ENCODE assay signal across 16 cellular contexts in genomic region chr18:35242426-35242825, GRCh38. TPM values are rescaled to one million over a fixed set of nuclear protein-coding genes. Genes with fewer than 3 reads are reported as not detected.
DNase-seq lines count a peak whose midpoint lies in the region; ATAC-seq, FAIRE-seq and TF ChIP-seq lines count a peak whose summit lies in the region.
"Had no signal": no experiment of that assay in that cellular context is flagged by ENCODE, and none has a peak within 500 bp of the region (broad histone marks: within the 10 kb centered on the region; RNA-seq: fewer than 3 reads in every experiment).

No MANE protein-coding gene starts in this region.

- no peak overlapping the region for H3K4me3 ChIP-seq in astrocyte (ENCODE audit: insufficient read depth, low read depth, low read length)
- H3K4me3 ChIP-seq in naive thymus-derived CD4-positive, alpha-beta T cell (ENCODE audit: low read length) = no peak overlapping the region

- peaks cover 53% of the 10 kb centered on the region for H3K36me3 Mint-ChIP-seq in stimulated activated naive CD8-positive, alpha-beta T cell treated with anti-CD3 and anti-CD28 coated beads, Interleukin-15, Interleukin-2, amounts not matched to agents 100 ng/mL and 50 ng/mL, for 24 hours (ENCODE audit: low read depth)
- peaks cover 55% of the 10 kb centered on the region for H3K36me3 Mint-ChIP-seq in astrocyte (ENCODE audit: low read depth, unreplicated experiment)
- H3K36me3 Mint-ChIP-seq in naive thymus-derived CD4-positive, alpha-beta T cell = peaks cover 33 to 53% (median 48%) of the 10 kb centered on the region in 5 donors

- no peak overlapping the region for H2AFZ ChIP-seq in astrocyte (ENCODE audit: low read depth, low read length)

- no peak for FAIRE-seq in astrocyte (lab: Jason Lieb, UNC)

- POLR2A ChIA-PET in naive thymus-derived CD4-positive, alpha-beta T cell (lab: Charles Lee) = interaction anchor here (1.2 kb wide), 1 partner anchor 101 kb away, joined by 5 read pairs; the partner anchor contains the start of gene ZNF24

- no peak overlapping the region for H3K9ac ChIP-seq in astrocyte (ENCODE audit: low read length)

- peaks cover 35% of the 10 kb centered on the region for H3K9me3 Mint-ChIP-seq in stimulated activated naive CD8-positive, alpha-beta T cell treated with anti-CD3 and anti-CD28 coated beads, Interleukin-15, Interleukin-2, amounts not matched to agents 100 ng/mL and 50 ng/mL, for 24 hours
- H3K9me3 Mint-ChIP-seq in astrocyte (ENCODE audit: unreplicated experiment) = peaks cover 49% of the 10 kb centered on the region
- H3K9me3 Mint-ChIP-seq in naive thymus-derived CD4-positive, alpha-beta T cell = peaks cover 0 to 35% (median 7%) of the 10 kb centered on the region in 11 donors

- H3K27ac Mint-ChIP-seq in stimulated activated naive CD8-positive, alpha-beta T cell treated with anti-CD3 and anti-CD28 coated beads, Interleukin-15, Interleukin-2, amounts not matched to agents 100 ng/mL and 50 ng/mL, for 24 hours = no peak overlapping the region
- H3K27ac Mint-ChIP-seq in astrocyte (ENCODE audit: unreplicated experiment) = peak overlapping the region; percentile 72
- H3K27ac Mint-ChIP-seq in naive thymus-derived CD4-positive, alpha-beta T cell = peak overlapping the region in 4 of 9 donors; percentile 12 to 98 (median 76)

- no peaks in the 10 kb centered on the region for H3K27me3 Mint-ChIP-seq in stimulated activated naive CD8-positive, alpha-beta T cell treated with anti-CD3 and anti-CD28 coated beads, Interleukin-15, Interleukin-2, amounts not matched to agents 100 ng/mL and 50 ng/mL, for 24 hours
- no peaks in the 10 kb centered on the region for H3K27me3 Mint-ChIP-seq in astrocyte (ENCODE audit: low read depth, unreplicated experiment)
- no peaks in the 10 kb centered on the region for H3K27me3 Mint-ChIP-seq in naive thymus-derived CD4-positive, alpha-beta T cell

- ATAC-seq in stimulated activated naive CD8-positive, alpha-beta T cell treated with anti-CD3 and anti-CD28 coated beads, Interleukin-15, Interleukin-2, amounts not matched to agents 100 U/mL and 50 U/mL, for 24 hours = no peak
- no peak for ATAC-seq in naive thymus-derived CD4-positive, alpha-beta T cell
- ATAC-seq in omental fat pad (ENCODE audit: low FRiP score) = no peak
- ATAC-seq: gastrocnemius medialis had no signal

- H3K36me3 ChIP-seq in astrocyte (ENCODE audit: insufficient read depth, low read length) = peaks cover 42% of the 10 kb centered on the region
- peaks cover 18 to 59% (median 36%) of the 10 kb centered on the region in 3 experiments for H3K36me3 ChIP-seq in naive thymus-derived CD4-positive, alpha-beta T cell (ENCODE audit: control insufficient read depth in 2 of 3, insufficient read depth in 3 of 3, low read length in 3 of 3)

- intact Hi-C loops in naive thymus-derived CD4-positive, alpha-beta T cell (cut with micrococcal nuclease) = loop anchor here in 1 of 2 donors (5.0 kb wide), 1 partner anchor 340 kb away; the partner anchor contains the start of gene GALNT1

- DNase-seq in stimulated activated naive CD8-positive, alpha-beta T cell treated with anti-CD3 and anti-CD28 coated beads, Interleukin-15, Interleukin-2, amounts not matched to agents 100 U/mL and 50 U/mL, for 24 hours = no peak
- DNase-seq in astrocyte (ENCODE audit: low read depth) (no peak), dermis blood vessel endothelial cell (no peak), omental fat pad (ENCODE audit: low spot score) (no peak), glomerular visceral epithelial cell (ENCODE audit: extremely low spot score) (no peak)
- no peak for DNase-seq in naive thymus-derived CD4-positive, alpha-beta T cell
- DNase-seq in activated effector memory CD4-positive, alpha-beta T cell treated with Interleukin-2 at 50 U/mL for 16 hours = no peak
- DNase-seq: adrenal gland; dorsolateral prefrontal cortex; gastrocnemius medialis; NCI-H1092; NCI-H526; nucleus accumbens; stimulated activated CD4-positive, alpha-beta T cell treated with anti-CD3 and anti-CD28 coated beads, Interleukin-12 subunit alpha, Interleukin-12 subunit beta, amount 100 ng/mL, for 4 hours; T-helper 9 cell had no signal

- TF ChIP-seq CTCF in astrocyte (IDR thresholded peaks at IDR 0.05; ENCODE audit: insufficient read depth, low read depth, low read length) (no peak), omental fat pad (IDR thresholded peaks at IDR 0.05) (no peak)

- CTCF ChIA-PET in naive thymus-derived CD4-positive, alpha-beta T cell (lab: Charles Lee) = interaction anchor here (0.7 kb wide), 1 partner anchor 11 kb away, joined by 3 read pairs; no protein-coding TSS in a partner anchor

- no peak overlapping the region for H3K4me2 ChIP-seq in astrocyte (ENCODE audit: low read length)

- no peaks in the 10 kb centered on the region for H4K20me1 ChIP-seq in astrocyte (ENCODE audit: insufficient read depth, low read length)

- peaks cover 12% of the 10 kb centered on the region for H3K79me2 ChIP-seq in astrocyte (ENCODE audit: insufficient read depth, low read length)

- peak overlapping the region; percentile 95 for H3K4me3 Mint-ChIP-seq in stimulated activated naive CD8-positive, alpha-beta T cell treated with anti-CD3 and anti-CD28 coated beads, Interleukin-15, Interleukin-2, amounts not matched to agents 100 ng/mL and 50 ng/mL, for 24 hours
- H3K4me3 Mint-ChIP-seq in astrocyte (ENCODE audit: unreplicated experiment) = peak overlapping the region; percentile 27
- H3K4me3 Mint-ChIP-seq in naive thymus-derived CD4-positive, alpha-beta T cell = peak overlapping the region in 6 of 10 donors; percentile 7 to 98 (median 96)

- H3K4me1 ChIP-seq in astrocyte (ENCODE audit: insufficient read depth, low read length) = peaks cover 3% of the 10 kb centered on the region
- H3K4me1 ChIP-seq in naive thymus-derived CD4-positive, alpha-beta T cell (ENCODE audit: control insufficient read depth in 2 of 2, insufficient read depth in 2 of 2, low read length in 2 of 2) = peaks cover 9 to 17% of the 10 kb centered on the region in 2 donors

- peaks cover 45% of the 10 kb centered on the region for H3K9me3 ChIP-seq in astrocyte (ENCODE audit: insufficient read depth, low read depth, low read length)
- no peaks in the 10 kb centered on the region for H3K9me3 ChIP-seq in naive thymus-derived CD4-positive, alpha-beta T cell (ENCODE audit: control insufficient read depth in 2 of 3, low read length in 3 of 3)
- H3K9me3 ChIP-seq: gastrocnemius medialis had no signal

- H3K27ac ChIP-seq in astrocyte (ENCODE audit: low read depth, low read length) = no peak overlapping the region
- H3K27ac ChIP-seq in naive thymus-derived CD4-positive, alpha-beta T cell (ENCODE audit: low read depth, low read length) = peak overlapping the region; percentile 17

- H3K27me3 ChIP-seq in astrocyte (ENCODE audit: insufficient read depth, low read length) = no peaks in the 10 kb centered on the region
- H3K27me3 ChIP-seq in naive thymus-derived CD4-positive, alpha-beta T cell (ENCODE audit: control insufficient read depth in 2 of 2, insufficient read depth in 2 of 2, low read length in 2 of 2) = no peaks in the 10 kb centered on the region
- H3K27me3 ChIP-seq: adrenal gland, dorsolateral prefrontal cortex, gastrocnemius medialis had no signal

- peaks cover 24% of the 10 kb centered on the region for H3K4me1 Mint-ChIP-seq in stimulated activated naive CD8-positive, alpha-beta T cell treated with anti-CD3 and anti-CD28 coated beads, Interleukin-15, Interleukin-2, amounts not matched to agents 100 ng/mL and 50 ng/mL, for 24 hours (ENCODE audit: low read depth)
- peaks cover 3% of the 10 kb centered on the region for H3K4me1 Mint-ChIP-seq in astrocyte (ENCODE audit: low read depth, unreplicated experiment)
- H3K4me1 Mint-ChIP-seq in naive thymus-derived CD4-positive, alpha-beta T cell = peaks cover 16 to 48% (median 38%) of the 10 kb centered on the region in 7 donors

RNA-seq across cellular contexts. Expression of gene ZNF397, which starts 1.6 kb away (rescaled TPM):
- 7.9 and 8.0 TPM in 2 replicates for total RNA-seq in astrocyte
- total RNA-seq in naive thymus-derived CD4-positive, alpha-beta T cell = 10 to 100 TPM; 12.1 to 59.1 (median 27.6) TPM
- 10 to 100 TPM in 1 of 2 donors, 1 to 10 TPM in 1; 9.0 to 14.0 TPM for polyA plus RNA-seq in naive thymus-derived CD4-positive, alpha-beta T cell
- total RNA-seq in dermis blood vessel endothelial cell = 9.9 and 10.1 TPM in 2 replicates
- 10 to 100 TPM; 15.9 to 33.9 (median 22.8) TPM for total RNA-seq in omental fat pad

RNA-seq across cellular contexts. Expression of gene ZSCAN30, which starts 47.6 kb away (rescaled TPM):
- total RNA-seq in astrocyte (19.0 and 20.4 TPM in 2 replicates), dermis blood vessel endothelial cell (14.0 and 16.8 TPM in 2 replicates), omental fat pad (10 to 100 TPM in 3 of 4 donors, 1 to 10 TPM in 1; 9.5 to 14.0 (median 13.6) TPM)
- 10 to 100 TPM; 14.0 to 23.2 (median 20.8) TPM for total RNA-seq in naive thymus-derived CD4-positive, alpha-beta T cell
- 1 to 10 TPM; 5.5 to 7.2 TPM for polyA plus RNA-seq in naive thymus-derived CD4-positive, alpha-beta T cell

Comparison
In these comparisons a context has a peak if more than half of its experiments do, and no peak if none do; other contexts are left out.
1. H3K4me3 Mint-ChIP-seq: peak in every context shown above with its lines; median percentile 96 in naive thymus-derived CD4-positive, alpha-beta T cell; 95 in stimulated activated naive CD8-positive, alpha-beta T cell treated with anti-CD3 and anti-CD28 coated beads, Interleukin-15, Interleukin-2, amounts not matched to agents 100 ng/mL and 50 ng/mL, for 24 hours; 27 in astrocyte.